11 cellular contexts compared by ENCODE assay signal in the genomic region with DNA sequence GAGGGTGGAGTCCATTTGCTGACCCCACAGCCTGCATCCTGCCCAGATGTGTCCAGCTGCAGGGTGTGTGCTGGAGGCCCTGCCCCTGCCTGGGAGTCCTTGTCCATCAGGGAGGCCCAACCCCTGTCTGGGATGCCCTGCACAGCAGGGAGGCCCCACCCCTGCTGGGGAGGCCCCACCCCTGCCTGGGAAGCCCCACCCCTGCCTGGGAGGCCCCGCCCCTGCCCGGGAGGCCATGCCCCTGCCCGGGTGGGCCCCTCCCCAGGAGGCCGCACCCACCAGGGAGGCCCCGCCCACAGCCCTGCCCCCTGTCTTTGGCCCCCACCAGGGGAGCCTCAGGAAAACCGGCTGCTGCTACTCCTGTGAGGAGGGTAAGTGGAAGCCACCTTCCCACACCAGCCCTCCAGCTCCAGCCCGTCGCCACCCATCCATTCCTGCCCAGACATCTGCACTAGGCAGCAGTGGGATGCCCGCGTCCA. TPM values are rescaled to one million over a fixed set of nuclear protein-coding genes. Genes with fewer than 3 reads are reported as not detected.
DNase-seq lines count a peak whose midpoint lies in the region; ATAC-seq and TF ChIP-seq lines count a peak whose summit lies in the region.
"Had no signal": no experiment of that assay in that cellular context is flagged by ENCODE, and none has a peak within 500 bp of the region (broad histone marks: within the 10 kb centered on the region; RNA-seq: fewer than 3 reads in every experiment).

No MANE protein-coding gene starts in this region.

- no peaks in the 10 kb centered on the region for H4K20me1 ChIP-seq in smooth muscle cell (ENCODE audit: low read depth)

- no peak for ATAC-seq in activated CD4-positive, CD25-positive, alpha-beta regulatory T cell treated with anti-CD3 and anti-CD28 coated beads, Interleukin-2, amount 50 U/mL, for 24 hours
- ATAC-seq in foreskin keratinocyte, result peak; percentile 39
- peak; percentile 39 for ATAC-seq in stimulated activated memory B cell treated with anti-CD40 and anti-IgM and Interleukin-4, amounts not matched to agents 10 μg/mL and 1 μg/mL and 100 μg/mL, for 72 hours
- no peak for ATAC-seq in GM21367 (IDR thresholded peaks at IDR 0.05; ENCODE audit: unreplicated experiment)

- H3K79me2 ChIP-seq in smooth muscle cell (ENCODE audit: low read depth), result no peaks in the 10 kb centered on the region

- H3K9me3 ChIP-seq in smooth muscle cell (replicated peaks; ENCODE audit: low read depth), result no peaks in the 10 kb centered on the region

- no peak overlapping the region for H3K4me3 Mint-ChIP-seq in stimulated activated memory B cell treated with anti-CD40 and anti-IgM and Interleukin-4, amounts not matched to agents 10 μg/mL and 1 μg/mL and 100 μg/mL, for 72 hours
- H3K4me3 Mint-ChIP-seq: dendritic cell treated with granulocyte-macrophage colony-stimulating factor and Interleukin-4, amounts not matched to agents 40 ng/mL and 50 ng/mL, for 4 days had no signal

- no peak overlapping the region for H3K27ac ChIP-seq in foreskin keratinocyte
- H3K27ac ChIP-seq in smooth muscle cell (ENCODE audit: low read depth), result no peak overlapping the region

- no peak overlapping the region for H2AFZ ChIP-seq in smooth muscle cell (ENCODE audit: low read depth)

- no peak overlapping the region for H3K9ac ChIP-seq in smooth muscle cell (ENCODE audit: low read depth)

- H3K4me1 ChIP-seq in foreskin keratinocyte (no peaks in the 10 kb centered on the region), smooth muscle cell (ENCODE audit: low read depth) (peaks cover 5% of the 10 kb centered on the region)

- peak; percentile 49 for DNase-seq in activated CD4-positive, CD25-positive, alpha-beta regulatory T cell treated with anti-CD3 and anti-CD28 coated beads, Interleukin-2, amount 50 U/mL, for 72 hours
- peak; percentile 70 for DNase-seq in activated CD4-positive, alpha-beta T cell treated with anti-CD3 and anti-CD28 coated beads for 48 hours
- DNase-seq in foreskin keratinocyte (no peak), NCI-H1105 treated with DMSO at 0.1 percent for 48 hours (lab: John Stamatoyannopoulos, UW) (no peak), smooth muscle cell (lab: John Stamatoyannopoulos, UW; ENCODE audit: unreplicated experiment) (no peak)

- no peaks in the 10 kb centered on the region for H3F3A ChIP-seq in smooth muscle cell (ENCODE audit: low read depth)

- no peak overlapping the region for H3K4me2 ChIP-seq in smooth muscle cell

- peaks cover 8% of the 10 kb centered on the region for H3K36me3 Mint-ChIP-seq in stimulated activated memory B cell treated with anti-CD40 and anti-IgM and Interleukin-4, amounts not matched to agents 10 μg/mL and 1 μg/mL and 100 μg/mL, for 72 hours

- WGBS in smooth muscle cell (ENCODE audit: low lambda C conversion rate), result 100% methylated on average over 1 of the region's 10 CpGs

- H3K27me3 ChIP-seq in foreskin keratinocyte (no peaks in the 10 kb centered on the region), smooth muscle cell (ENCODE audit: low read depth) (no peaks in the 10 kb centered on the region)

- H3K36me3 ChIP-seq in smooth muscle cell (ENCODE audit: low read depth), result no peaks in the 10 kb centered on the region

- peaks cover 13% of the 10 kb centered on the region for H3K4me1 Mint-ChIP-seq in stimulated activated memory B cell treated with anti-CD40 and anti-IgM and Interleukin-4, amounts not matched to agents 10 μg/mL and 1 μg/mL and 100 μg/mL, for 72 hours

- no peaks in the 10 kb centered on the region for H3K27me3 Mint-ChIP-seq in stimulated activated memory B cell treated with anti-CD40 and anti-IgM and Interleukin-4, amounts not matched to agents 10 μg/mL and 1 μg/mL and 100 μg/mL, for 72 hours
- H3K27me3 Mint-ChIP-seq: dendritic cell treated with granulocyte-macrophage colony-stimulating factor and Interleukin-4, amounts not matched to agents 40 ng/mL and 50 ng/mL, for 4 days had no signal

- TF ChIP-seq CTCF in foreskin keratinocyte (conservative IDR thresholded peaks at IDR 0.05), result no peak
- no peak for TF ChIP-seq CTCF in smooth muscle cell (IDR thresholded peaks at IDR 0.05; ENCODE audit: borderline replicate concordance, insufficient read depth, poor library complexity, severe bottlenecking)

- H3K27ac Mint-ChIP-seq in stimulated activated memory B cell treated with anti-CD40 and anti-IgM and Interleukin-4, amounts not matched to agents 10 μg/mL and 1 μg/mL and 100 μg/mL, for 72 hours, result no peak overlapping the region
- H3K27ac Mint-ChIP-seq: dendritic cell treated with granulocyte-macrophage colony-stimulating factor and Interleukin-4, amounts not matched to agents 40 ng/mL and 50 ng/mL, for 4 days had no signal

- H3K9me3 Mint-ChIP-seq in stimulated activated memory B cell treated with anti-CD40 and anti-IgM and Interleukin-4, amounts not matched to agents 10 μg/mL and 1 μg/mL and 100 μg/mL, for 72 hours, result peaks cover 6% of the 10 kb centered on the region

- no peak overlapping the region for H3K4me3 ChIP-seq in smooth muscle cell

RNA-seq across cellular contexts. Expression of gene MUC5B, which starts 37.2 kb away (rescaled TPM):
- total RNA-seq in foreskin keratinocyte, result not detected in 2 replicates
- not detected in 2 replicates for polyA plus RNA-seq in foreskin keratinocyte
- not detected in 2 replicates for total RNA-seq in smooth muscle cell
- 0.15 TPM in 1 of 2 replicates, not detected in the other for polyA plus RNA-seq in smooth muscle cell
- total RNA-seq: ureter had no signal
- polyA plus RNA-seq: neural cell had no signal

RNA-seq across cellular contexts. Expression of gene TOLLIP, which starts 49.4 kb away (rescaled TPM):
- total RNA-seq in foreskin keratinocyte (34.2 and 37.3 TPM in 2 replicates), smooth muscle cell (13.3 and 20.3 TPM in 2 replicates)
- polyA plus RNA-seq in foreskin keratinocyte (44.5 and 52.5 TPM in 2 replicates), smooth muscle cell (60.0 and 63.0 TPM in 2 replicates)

Comparison
In these comparisons a context has a peak if more than half of its experiments do, and no peak if none do; other contexts are left out.
1. DNase-seq: peak in activated CD4-positive, CD25-positive, alpha-beta regulatory T cell treated with anti-CD3 and anti-CD28 coated beads, Interleukin-2, amount 50 U/mL, for 72 hours (single experiment) and activated CD4-positive, alpha-beta T cell treated with anti-CD3 and anti-CD28 coated beads for 48 hours (single experiment); none in foreskin keratinocyte (0 of 2), NCI-H1105 treated with DMSO at 0.1 percent for 48 hours (single experiment) and smooth muscle cell (single experiment).
2. ATAC-seq: peak in foreskin keratinocyte (single experiment) and stimulated activated memory B cell treated with anti-CD40 and anti-IgM and Interleukin-4, amounts not matched to agents 10 μg/mL and 1 μg/mL and 100 μg/mL, for 72 hours (single experiment); none in activated CD4-positive, CD25-positive, alpha-beta regulatory T cell treated with anti-CD3 and anti-CD28 coated beads, Interleukin-2, amount 50 U/mL, for 24 hours (0 of 2) and GM21367 (single experiment).